Comparison of ENCODE assay signal across 1 cellular context in genomic region chr2:96526615-96527014, GRCh38.
TF ChIP-seq lines count a peak whose summit lies in the region.

No MANE protein-coding gene starts in this region.

TF ChIP-seq in HepG2, 621 proteins besides CTCF, POLR2A, EP300 and RAD21:
- 0 out of 2 replicates have a peak, but pooled peaks have one; percentile 29 for TF ChIP-seq EZH2 (conservative IDR thresholded peaks at IDR 0.05; ENCODE audit: low read depth, low read length)
- TF ChIP-seq, protein P1, sequence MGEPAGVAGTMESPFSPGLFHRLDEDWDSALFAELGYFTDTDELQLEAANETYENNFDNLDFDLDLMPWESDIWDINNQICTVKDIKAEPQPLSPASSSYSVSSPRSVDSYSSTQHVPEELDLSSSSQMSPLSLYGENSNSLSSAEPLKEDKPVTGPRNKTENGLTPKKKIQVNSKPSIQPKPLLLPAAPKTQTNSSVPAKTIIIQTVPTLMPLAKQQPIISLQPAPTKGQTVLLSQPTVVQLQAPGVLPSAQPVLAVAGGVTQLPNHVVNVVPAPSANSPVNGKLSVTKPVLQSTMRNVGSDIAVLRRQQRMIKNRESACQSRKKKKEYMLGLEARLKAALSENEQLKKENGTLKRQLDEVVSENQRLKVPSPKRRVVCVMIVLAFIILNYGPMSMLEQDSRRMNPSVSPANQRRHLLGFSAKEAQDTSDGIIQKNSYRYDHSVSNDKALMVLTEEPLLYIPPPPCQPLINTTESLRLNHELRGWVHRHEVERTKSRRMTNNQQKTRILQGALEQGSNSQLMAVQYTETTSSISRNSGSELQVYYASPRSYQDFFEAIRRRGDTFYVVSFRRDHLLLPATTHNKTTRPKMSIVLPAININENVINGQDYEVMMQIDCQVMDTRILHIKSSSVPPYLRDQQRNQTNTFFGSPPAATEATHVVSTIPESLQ (CRISPR knock-in tag; conservative IDR thresholded peaks at IDR 0.05), result no peak
- TF ChIP-seq HOXA3 (CRISPR knock-in tag; IDR thresholded peaks at IDR 0.05), result no peak
TF ChIP-seq in HepG2: peak in this region for 1.
